ENCODE assay signal across 19 cellular contexts in genomic region chr4:39169426-39169825, GRCh38. TPM values are rescaled to one million over a fixed set of nuclear protein-coding genes. Genes with fewer than 3 reads are reported as not detected.
A peak's percentile ranks its signal among the peaks of the same experiment; 100 is the strongest.
DNase-seq lines count a peak whose midpoint lies in the region.
"Had no signal": no experiment of that assay in that cellular context is flagged by ENCODE, and none has a peak within 500 bp of the region (broad histone marks: within the 10 kb centered on the region; RNA-seq: fewer than 3 reads in every experiment).

No MANE protein-coding gene starts in this region.

- H2AFZ ChIP-seq in Karpas-422 (ENCODE audit: low read length), result peak overlapping the region; percentile 8; the same call in 1 of the 2 replicates
- H2AFZ ChIP-seq: neural progenitor cell had no signal

- H3K27me3 ChIP-seq in Karpas-422 (ENCODE audit: low read length), result no peaks in the 10 kb centered on the region
- H3K27me3 ChIP-seq: heart left ventricle, tibial artery had no signal

- H3K4me1 ChIP-seq in Karpas-422 (ENCODE audit: low read length), result peaks cover 52% of the 10 kb centered on the region
- H3K4me1 ChIP-seq: heart left ventricle, neural progenitor cell, tibial artery had no signal

- H3K9ac ChIP-seq in Karpas-422 (ENCODE audit: low read length), result no peak overlapping the region
- H3K9ac ChIP-seq: neural progenitor cell had no signal

- H3K36me3 ChIP-seq in Karpas-422 (ENCODE audit: insufficient read depth, low read length), result no peaks in the 10 kb centered on the region
- H3K36me3 ChIP-seq: heart left ventricle, neural progenitor cell, tibial artery, WERI-Rb-1 had no signal

- no peaks in the 10 kb centered on the region for H3K9me3 ChIP-seq in Karpas-422 (ENCODE audit: low read length)

- no peaks in the 10 kb centered on the region for H3K9me2 ChIP-seq in Karpas-422 (replicated peaks; ENCODE audit: insufficient read depth, low read length)

- H4K20me1 ChIP-seq in Karpas-422 (ENCODE audit: insufficient read depth, low read depth, low read length), result no peaks in the 10 kb centered on the region

- H3K79me2 ChIP-seq in Karpas-422 (ENCODE audit: low read length), result no peaks in the 10 kb centered on the region

- peak; percentile 33 for DNase-seq in EL
- DNase-seq in Karpas-422, result no peak
- peak; percentile 8 for DNase-seq in SW480 (ENCODE audit: low spot score)
- peak; percentile 6 to 20 for DNase-seq in lung microvascular endothelial cell (ENCODE audit: low read depth in 2 of 2)
- DNase-seq in NCI-H345 (lab: John Stamatoyannopoulos, UW), result no peak
- DNase-seq in NCI-H146 treated with DMSO at 0.1 percent for 48 hours (lab: John Stamatoyannopoulos, UW; ENCODE audit: unreplicated experiment), result no peak
- DNase-seq in NCI-H1417 treated with DMSO at 0.1 percent for 48 hours (lab: John Stamatoyannopoulos, UW), result no peak
- DNase-seq: activated CD4-positive, alpha-beta T cell treated with anti-CD3 and anti-CD28 coated beads, Interleukin-2, amount 50 U/mL, for 4 hours; activated effector memory CD4-positive, alpha-beta T cell treated with Interleukin-2 at 50 U/mL for 16 hours; caudate nucleus; DND-41; heart left ventricle; immature natural killer cell; NCI-H2029 treated with DMSO at 0.1 percent for 48 hours; NCI-H510A; stimulated activated CD4-positive, alpha-beta T cell treated with anti-CD3 and anti-CD28 coated beads, Interleukin-4, amount 100 ng/mL, for 24 hours; tibial artery; WERI-Rb-1 had no signal

- no peak overlapping the region for H3K4me3 ChIP-seq in Karpas-422 (ENCODE audit: low read length)
- H3K4me3 ChIP-seq: heart left ventricle, neural progenitor cell, tibial artery had no signal

- H3K27ac ChIP-seq in Karpas-422 (ENCODE audit: low read length), result peak overlapping the region; percentile 99
- H3K27ac ChIP-seq: heart left ventricle, neural progenitor cell, tibial artery, WERI-Rb-1 had no signal

- H3K4me2 ChIP-seq in Karpas-422 (ENCODE audit: low read depth, low read length, poor library complexity, severe bottlenecking), result no peak overlapping the region
- H3K4me2 ChIP-seq: neural progenitor cell had no signal

RNA-seq across cellular contexts. Expression of gene WDR19, which starts 12.9 kb away (rescaled TPM):
- total RNA-seq in Karpas-422 (2014; rRNA removed; shearing (Covaris generic); ENCODE audit: low replicate concordance), result 106 and 160 TPM in 2 replicates
- 13.9 and 28.0 TPM in 2 replicates for total RNA-seq in lung microvascular endothelial cell

Comparison
In these comparisons a context has a peak if more than half of its experiments do, and no peak if none do; other contexts are left out.
1. DNase-seq: peak in EL (single experiment), SW480 (single experiment) and lung microvascular endothelial cell (2 of 2); none in Karpas-422 (single experiment), NCI-H345 (single experiment), NCI-H146 treated with DMSO at 0.1 percent for 48 hours (single experiment) and NCI-H1417 treated with DMSO at 0.1 percent for 48 hours (single experiment).